Comparison of ENCODE assay signal across 21 cellular contexts in the genomic region with DNA sequence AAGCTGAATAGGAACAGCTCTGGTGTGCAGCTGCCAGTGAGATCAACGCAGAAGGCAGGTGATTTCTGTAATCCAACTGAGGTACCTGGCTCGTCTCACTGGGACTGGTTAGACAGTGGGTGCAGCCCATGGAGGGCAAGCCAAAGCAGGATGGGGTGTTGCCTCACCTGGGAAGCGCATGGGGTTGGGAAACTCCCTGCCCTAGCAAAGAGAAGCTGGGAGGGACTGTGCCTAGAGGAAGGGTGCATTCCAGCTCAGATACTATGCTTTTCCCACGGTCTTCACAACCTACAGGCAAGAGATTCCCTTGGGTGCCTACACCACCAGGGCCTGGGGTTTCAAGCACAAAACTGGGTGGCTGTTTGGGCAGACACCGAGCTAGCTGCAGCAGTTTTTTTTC.
"Had no signal": no experiment of that assay in that cellular context is flagged by ENCODE, and none has a peak within 500 bp of the region (broad histone marks: within the 10 kb centered on the region; RNA-seq: fewer than 3 reads in every experiment).

No MANE protein-coding gene starts in this region.

- H3K9ac ChIP-seq: parathyroid adenoma had no signal

- H3K4me3 ChIP-seq: body of pancreas, gastroesophageal sphincter, mucosa of descending colon, transverse colon had no signal

- H3K36me3 ChIP-seq: gastroesophageal sphincter, neutrophil, transverse colon had no signal

- ATAC-seq: activated CD8-positive, alpha-beta T cell treated with anti-CD3 and anti-CD28 coated beads, Interleukin-2, amount 10 ng/mL, durations not matched to agents 7 days and 5 days; activated naive CD4-positive, alpha-beta T cell treated with anti-CD3 and anti-CD28 coated beads, Interleukin-2, amount 50 U/mL, for 72 hours; activated T-cell treated with anti-CD3 and anti-CD28 coated beads, Interleukin-2, amount 50 U/mL, for 72 hours; body of pancreas; gastroesophageal sphincter; left lobe of liver; mucosa of descending colon; naive thymus-derived CD4-positive, alpha-beta T cell; T-helper 17 cell had no signal

- H3K79me2 ChIP-seq: parathyroid adenoma had no signal

- H3K27ac ChIP-seq: body of pancreas, gastroesophageal sphincter, neutrophil, parathyroid adenoma, transverse colon had no signal

- H3K27me3 ChIP-seq: body of pancreas, gastroesophageal sphincter, neutrophil, transverse colon had no signal

- H3K9me3 ChIP-seq: body of pancreas, gastroesophageal sphincter, mucosa of descending colon, neutrophil, transverse colon had no signal

- DNase-seq: activated CD4-positive, alpha-beta T cell treated with anti-CD3 and anti-CD28 coated beads for 48 hours; activated CD8-positive, alpha-beta memory T cell treated with anti-CD3 and anti-CD28 coated beads, Interleukin-2, amount 50 U/mL, for 4 hours; activated CD8-positive, alpha-beta T cell treated with anti-CD3 and anti-CD28 coated beads, Interleukin-2, amount 10 ng/mL, durations not matched to agents 7 days and 5 days; activated gamma-delta T cell; activated T-cell treated with anti-CD3 and anti-CD28 coated beads, Interleukin-2, amount 50 U/mL, for 72 hours; body of pancreas; cortex of kidney; effector CD4-positive, alpha-beta T cell; naive thymus-derived CD4-positive, alpha-beta T cell; retina; stimulated activated CD4-positive, alpha-beta T cell treated with anti-CD3 and anti-CD28 coated beads, Interleukin-4, amount 100 ng/mL, for 24 hours; stimulated activated naive CD4-positive, alpha-beta T cell treated with Interleukin-2 at 50 U/mL for 16 hours; substantia nigra; T-helper 17 cell; transverse colon had no signal

- H2AFZ ChIP-seq: parathyroid adenoma had no signal

- H3K4me1 ChIP-seq: gastroesophageal sphincter, parathyroid adenoma, transverse colon had no signal
